17 cellular contexts compared by ENCODE assay signal in the genomic region with DNA sequence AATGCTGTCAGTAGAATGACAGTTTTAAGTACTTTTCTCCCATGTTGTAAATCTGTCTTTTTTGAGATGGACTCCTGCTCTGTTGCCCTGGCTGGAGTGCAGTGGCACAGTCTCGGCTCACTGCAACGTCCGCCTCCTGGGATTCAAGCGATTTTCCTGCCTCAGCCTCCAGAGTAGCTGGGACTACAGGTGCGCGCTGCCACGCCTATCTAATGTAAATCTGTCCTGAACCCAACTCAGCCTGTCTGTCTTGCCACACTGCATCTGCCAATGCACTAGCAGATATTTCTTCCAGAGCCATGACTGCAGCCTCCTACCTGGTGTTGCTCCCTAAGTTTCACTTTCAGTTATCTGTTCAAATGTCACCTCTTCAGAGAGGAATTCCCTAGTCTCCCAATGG.
DNase-seq lines count a peak whose midpoint lies in the region; ATAC-seq and TF ChIP-seq lines count a peak whose summit lies in the region.
"Had no signal": no experiment of that assay in that cellular context is flagged by ENCODE, and none has a peak within 500 bp of the region (broad histone marks: within the 10 kb centered on the region; RNA-seq: fewer than 3 reads in every experiment).

No MANE protein-coding gene starts in this region.

- H3K4me3 ChIP-seq in ACC112 (ENCODE audit: low read depth, low read length) (peak overlapping the region; percentile 73), LNCaP clone FGC (ENCODE audit: low read depth, low read length) (peak overlapping the region; percentile 11), choroid plexus epithelial cell (ENCODE audit: low read depth, low read length) (peak overlapping the region; percentile 43), lung (peak overlapping the region; percentile 16)

- no peak for TF ChIP-seq CTCF in LNCaP clone FGC (IDR thresholded peaks at IDR 0.05; ENCODE audit: control insufficient read depth, extremely low read depth, insufficient read depth)
- no peak for TF ChIP-seq CTCF in choroid plexus epithelial cell (conservative IDR thresholded peaks at IDR 0.05; ENCODE audit: low read depth, low read length)
- no peak for TF ChIP-seq CTCF in lung (IDR thresholded peaks at IDR 0.05; ENCODE audit: control extremely low read depth, extremely low read depth)

- no peaks in the 10 kb centered on the region for H3K27me3 ChIP-seq in ACC112 (ENCODE audit: insufficient read depth, low read length)
- no peaks in the 10 kb centered on the region for H3K27me3 ChIP-seq in lung (ENCODE audit: control insufficient read depth, insufficient read depth)
- H3K27me3 ChIP-seq: dorsolateral prefrontal cortex, heart right ventricle, upper lobe of left lung had no signal

- H3K27ac Mint-ChIP-seq in activated naive CD8-positive, alpha-beta T cell treated with anti-CD3 and anti-CD28 coated beads, Interleukin-2, amount 50 U/mL, for 24 hours, result no peak overlapping the region
- H3K27ac Mint-ChIP-seq: activated naive CD8-positive, alpha-beta T cell treated with anti-CD3 and anti-CD28 coated beads, Interleukin-2, amount 10 ng/mL, durations not matched to agents 7 days and 5 days; T-helper 1 cell treated with Interleukin-12 subunit alpha and Interleukin-12 subunit beta and Interleukin-4 antibody, amounts not matched to agents 30 μg/mL and 1 μg/mL, for 36 hours had no signal

- no peaks in the 10 kb centered on the region for H3K4me1 Mint-ChIP-seq in activated naive CD8-positive, alpha-beta T cell treated with anti-CD3 and anti-CD28 coated beads, Interleukin-2, amount 50 U/mL, for 24 hours
- H3K4me1 Mint-ChIP-seq: activated naive CD8-positive, alpha-beta T cell treated with anti-CD3 and anti-CD28 coated beads, Interleukin-2, amount 10 ng/mL, durations not matched to agents 7 days and 5 days had no signal

- no peak for ATAC-seq in lung (ENCODE audit: insufficient read depth, low FRiP score)
- no peak for ATAC-seq in activated naive CD8-positive, alpha-beta T cell treated with anti-CD3 and anti-CD28 coated beads, Interleukin-2, amount 50 U/mL, for 24 hours
- ATAC-seq: heart right ventricle had no signal

- peaks cover 4% of the 10 kb centered on the region for H3K27me3 Mint-ChIP-seq in activated naive CD8-positive, alpha-beta T cell treated with anti-CD3 and anti-CD28 coated beads, Interleukin-2, amount 50 U/mL, for 24 hours
- H3K27me3 Mint-ChIP-seq: activated naive CD8-positive, alpha-beta T cell treated with anti-CD3 and anti-CD28 coated beads, Interleukin-2, amount 10 ng/mL, durations not matched to agents 7 days and 5 days had no signal

- no peak overlapping the region for H3K4me3 Mint-ChIP-seq in activated naive CD8-positive, alpha-beta T cell treated with anti-CD3 and anti-CD28 coated beads, Interleukin-2, amount 50 U/mL, for 24 hours
- H3K4me3 Mint-ChIP-seq: activated naive CD8-positive, alpha-beta T cell treated with anti-CD3 and anti-CD28 coated beads, Interleukin-2, amount 10 ng/mL, durations not matched to agents 7 days and 5 days; T-helper 1 cell treated with Interleukin-12 subunit alpha and Interleukin-12 subunit beta and Interleukin-4 antibody, amounts not matched to agents 30 μg/mL and 1 μg/mL, for 36 hours had no signal

- no peaks in the 10 kb centered on the region for H3K79me2 ChIP-seq in ACC112 (ENCODE audit: control insufficient read depth, insufficient read depth, low read length, unreplicated experiment)

- no peaks in the 10 kb centered on the region for H3K9me3 Mint-ChIP-seq in activated naive CD8-positive, alpha-beta T cell treated with anti-CD3 and anti-CD28 coated beads, Interleukin-2, amount 50 U/mL, for 24 hours
- H3K9me3 Mint-ChIP-seq: activated naive CD8-positive, alpha-beta T cell treated with anti-CD3 and anti-CD28 coated beads, Interleukin-2, amount 10 ng/mL, durations not matched to agents 7 days and 5 days; T-helper 1 cell treated with Interleukin-12 subunit alpha and Interleukin-12 subunit beta and Interleukin-4 antibody, amounts not matched to agents 30 μg/mL and 1 μg/mL, for 36 hours had no signal

- no peaks in the 10 kb centered on the region for H3K36me3 ChIP-seq in ACC112 (ENCODE audit: insufficient read depth, low read length)
- no peaks in the 10 kb centered on the region for H3K36me3 ChIP-seq in lung (ENCODE audit: control insufficient read depth in 2 of 2, insufficient read depth in 2 of 2, low read length in 2 of 2)
- H3K36me3 ChIP-seq: heart right ventricle, upper lobe of left lung had no signal

- peak overlapping the region; percentile 89 for H2AFZ ChIP-seq in ACC112 (ENCODE audit: low read length, unreplicated experiment)

- no peak overlapping the region for H3K27ac ChIP-seq in ACC112 (ENCODE audit: low read depth, low read length)
- no peak overlapping the region for H3K27ac ChIP-seq in lung (ENCODE audit: low read depth in 1 of 2, low read length in 1 of 2)
- H3K27ac ChIP-seq: dorsolateral prefrontal cortex, heart right ventricle, upper lobe of left lung had no signal

- WGBS in lung, 2 donors, result 69 to 91% methylated on average over 7 of the region's 7 CpGs

- no peaks in the 10 kb centered on the region for H3K36me3 Mint-ChIP-seq in activated naive CD8-positive, alpha-beta T cell treated with anti-CD3 and anti-CD28 coated beads, Interleukin-2, amount 50 U/mL, for 24 hours (ENCODE audit: low read depth)
- H3K36me3 Mint-ChIP-seq: activated naive CD8-positive, alpha-beta T cell treated with anti-CD3 and anti-CD28 coated beads, Interleukin-2, amount 10 ng/mL, durations not matched to agents 7 days and 5 days had no signal

- H3K4me1 ChIP-seq in ACC112 (ENCODE audit: control insufficient read depth, insufficient read depth, low read length, unreplicated experiment), result peaks cover 4% of the 10 kb centered on the region
- H3K4me1 ChIP-seq in lung (ENCODE audit: control insufficient read depth in 2 of 2, insufficient read depth in 2 of 2, low read length in 2 of 2), result no peaks in the 10 kb centered on the region
- H3K4me1 ChIP-seq: heart right ventricle had no signal

- H3K9me3 ChIP-seq in lung (ENCODE audit: control insufficient read depth in 2 of 2, insufficient read depth in 1 of 2, low read length in 1 of 2), result no peaks in the 10 kb centered on the region
- H3K9me3 ChIP-seq: heart right ventricle, upper lobe of left lung had no signal

- DNase-seq in LNCaP clone FGC (ENCODE audit: low read depth) (no peak), choroid plexus epithelial cell (ENCODE audit: low read depth) (no peak), lung (ENCODE audit: low spot score) (no peak), NCI-H1092 treated with DMSO at 0.1 percent for 48 hours (lab: John Stamatoyannopoulos, UW) (no peak), cerebellum (ENCODE audit: low spot score) (no peak)
- no peak for DNase-seq in activated CD8-positive, alpha-beta memory T cell treated with anti-CD3 and anti-CD28 coated beads, Interleukin-2, amount 50 U/mL, for 4 hours
- DNase-seq in activated naive CD8-positive, alpha-beta T cell treated with anti-CD3 and anti-CD28 coated beads, Interleukin-2, amount 50 U/mL, for 24 hours, result no peak
- DNase-seq: activated CD8-positive, alpha-beta memory T cell treated with anti-CD3 and anti-CD28 coated beads for 24 hours; activated naive CD8-positive, alpha-beta T cell treated with anti-CD3 and anti-CD28 coated beads, Interleukin-2, amount 10 ng/mL, durations not matched to agents 7 days and 5 days; dorsolateral prefrontal cortex; heart right ventricle; midbrain; NCI-H187 treated with DMSO at 0.1 percent for 48 hours; OCI-M1 had no signal

Comparison
In these comparisons a context has a peak if more than half of its experiments do, and no peak if none do; other contexts are left out.
1. H3K4me3 ChIP-seq: peak in every context shown above with its lines; median percentile 73 in ACC112; 43 in choroid plexus epithelial cell; 16 in lung; 11 in LNCaP clone FGC.